Comparison of ENCODE assay signal across 16 cellular contexts in genomic region chr14:71439247-71439646, GRCh38.
DNase-seq lines count a peak whose midpoint lies in the region; ATAC-seq and TF ChIP-seq lines count a peak whose summit lies in the region.
"Had no signal": no experiment of that assay in that cellular context is flagged by ENCODE, and none has a peak within 500 bp of the region (broad histone marks: within the 10 kb centered on the region; RNA-seq: fewer than 3 reads in every experiment).

No MANE protein-coding gene starts in this region.

- no peak for DNase-seq in HFFc6
- no peak for DNase-seq in MCF 10A (ENCODE audit: unreplicated experiment)
- no peak for DNase-seq in thoracic aorta (ENCODE audit: low spot score)
- DNase-seq in naive thymus-derived CD4-positive, alpha-beta T cell, result no peak
- no peak for DNase-seq in activated effector memory CD4-positive, alpha-beta T cell treated with Interleukin-2 at 50 U/mL for 16 hours
- DNase-seq in DMS114 treated with DMSO at 0.1 percent for 48 hours (lab: John Stamatoyannopoulos, UW; ENCODE audit: unreplicated experiment), result no peak
- DNase-seq: activated CD8-positive, alpha-beta memory T cell treated with anti-CD3 and anti-CD28 coated beads, Interleukin-2, amount 50 U/mL, for 48 hours; activated naive CD4-positive, alpha-beta T cell; NCI-H774; RPMI8226; stimulated activated CD4-positive, alpha-beta T cell treated with anti-CD3 and anti-CD28 coated beads, Interleukin-12 subunit alpha, Interleukin-12 subunit beta, amount 100 ng/mL, for 4 hours; stomach; T-helper 2 cell had no signal

- intact Hi-C loops in MCF 10A (cut with micrococcal nuclease), result no loop called here
- intact Hi-C loops in naive thymus-derived CD4-positive, alpha-beta T cell (cut with micrococcal nuclease), result no loop called here

- no peaks in the 10 kb centered on the region for H3K9me3 Mint-ChIP-seq in HFFc6
- no peaks in the 10 kb centered on the region for H3K9me3 Mint-ChIP-seq in MCF 10A (ENCODE audit: unreplicated experiment)
- H3K9me3 Mint-ChIP-seq in naive thymus-derived CD4-positive, alpha-beta T cell, result peaks cover 0 to 2% (median 0%) of the 10 kb centered on the region in 11 donors

- H3K4me1 ChIP-seq in gastroesophageal sphincter (peaks cover 4 to 40% (median 16%) of the 10 kb centered on the region in 3 donors), thoracic aorta (ENCODE audit: control insufficient read depth in 1 of 2, low read depth in 2 of 2) (peaks cover 27 to 39% of the 10 kb centered on the region in 2 donors)
- H3K4me1 ChIP-seq in naive thymus-derived CD4-positive, alpha-beta T cell (ENCODE audit: control insufficient read depth in 2 of 2, insufficient read depth in 2 of 2, low read length in 2 of 2), result no peaks in the 10 kb centered on the region

- no peak for TF ChIP-seq POLR2A in gastroesophageal sphincter (IDR thresholded peaks at IDR 0.05)

- H3K36me3 Mint-ChIP-seq in HFFc6 (ENCODE audit: low read depth) (peaks cover 13% of the 10 kb centered on the region), MCF 10A (ENCODE audit: insufficient read depth, unreplicated experiment) (no peaks in the 10 kb centered on the region)
- H3K36me3 Mint-ChIP-seq in naive thymus-derived CD4-positive, alpha-beta T cell, result peaks cover 4 to 31% (median 25%) of the 10 kb centered on the region in 5 donors

- BruUV-seq in MCF 10A (replicated peaks; lab: Mats Ljungman, UMichigan), result no TSS peak

- ATAC-seq in gastroesophageal sphincter, result no peak
- no peak for ATAC-seq in thoracic aorta (ENCODE audit: insufficient number of reproducible peaks, low FRiP score, low read depth)
- no peak for ATAC-seq in GM19328 (IDR thresholded peaks at IDR 0.05; ENCODE audit: unreplicated experiment)
- no peak for ATAC-seq in naive thymus-derived CD4-positive, alpha-beta T cell
- ATAC-seq: activated CD4-positive, CD25-positive, alpha-beta regulatory T cell treated with anti-CD3 and anti-CD28 coated beads, Interleukin-2, amount 50 U/mL, for 24 hours had no signal

- H3K4me1 Mint-ChIP-seq in HFFc6 (ENCODE audit: low read depth) (peaks cover 54% of the 10 kb centered on the region), MCF 10A (ENCODE audit: insufficient read depth, unreplicated experiment) (peaks cover 20% of the 10 kb centered on the region)
- H3K4me1 Mint-ChIP-seq in naive thymus-derived CD4-positive, alpha-beta T cell, result peaks cover 0 to 17% (median 7%) of the 10 kb centered on the region in 7 donors

- peak overlapping the region; percentile 81 for H3K27ac Mint-ChIP-seq in HFFc6
- peak overlapping the region; percentile 63 for H3K27ac Mint-ChIP-seq in MCF 10A (ENCODE audit: low read depth, unreplicated experiment)
- H3K27ac Mint-ChIP-seq in naive thymus-derived CD4-positive, alpha-beta T cell, result no peak overlapping the region

- peak overlapping the region; percentile 72 for H3K4me3 Mint-ChIP-seq in HFFc6
- peak overlapping the region; percentile 44 for H3K4me3 Mint-ChIP-seq in MCF 10A (ENCODE audit: unreplicated experiment)
- no peak overlapping the region for H3K4me3 Mint-ChIP-seq in naive thymus-derived CD4-positive, alpha-beta T cell

- H3K9me3 ChIP-seq in gastroesophageal sphincter, result no peaks in the 10 kb centered on the region
- no peaks in the 10 kb centered on the region for H3K9me3 ChIP-seq in thoracic aorta
- no peaks in the 10 kb centered on the region for H3K9me3 ChIP-seq in naive thymus-derived CD4-positive, alpha-beta T cell (ENCODE audit: control insufficient read depth in 2 of 3, low read length in 3 of 3)
- H3K9me3 ChIP-seq: stomach had no signal

- peak overlapping the region; percentile 14 to 53 (median 43) for H3K27ac ChIP-seq in gastroesophageal sphincter
- peak overlapping the region; percentile 48 to 61 for H3K27ac ChIP-seq in thoracic aorta
- H3K27ac ChIP-seq in naive thymus-derived CD4-positive, alpha-beta T cell (ENCODE audit: low read depth, low read length), result no peak overlapping the region

- no peaks in the 10 kb centered on the region for H3K36me3 ChIP-seq in gastroesophageal sphincter
- no peaks in the 10 kb centered on the region for H3K36me3 ChIP-seq in thoracic aorta
- H3K36me3 ChIP-seq in naive thymus-derived CD4-positive, alpha-beta T cell (ENCODE audit: control insufficient read depth in 2 of 3, insufficient read depth in 3 of 3, low read length in 3 of 3), result no peaks in the 10 kb centered on the region
- H3K36me3 ChIP-seq: stomach had no signal

- 14% methylated on average over 1 of the region's 1 CpG for WGBS in gastroesophageal sphincter (ENCODE audit: low coverage in 1 of 2), 2 donors

- POLR2A ChIA-PET in MCF 10A (lab: Yijun Ruan, JAX), result no interaction called here
- POLR2A ChIA-PET in naive thymus-derived CD4-positive, alpha-beta T cell (lab: Charles Lee), result no interaction called here

- H3K27me3 ChIP-seq in gastroesophageal sphincter, result no peaks in the 10 kb centered on the region
- H3K27me3 ChIP-seq in thoracic aorta (replicated peaks; ENCODE audit: insufficient read depth), result no peaks in the 10 kb centered on the region
- no peaks in the 10 kb centered on the region for H3K27me3 ChIP-seq in naive thymus-derived CD4-positive, alpha-beta T cell (ENCODE audit: control insufficient read depth in 2 of 2, insufficient read depth in 2 of 2, low read length in 2 of 2)
- H3K27me3 ChIP-seq: stomach had no signal

- H3K4me3 ChIP-seq in gastroesophageal sphincter, result no peak overlapping the region
- H3K4me3 ChIP-seq in thoracic aorta, result peak overlapping the region; percentile 21
- no peak overlapping the region for H3K4me3 ChIP-seq in naive thymus-derived CD4-positive, alpha-beta T cell (ENCODE audit: low read length)
- H3K4me3 ChIP-seq: stomach had no signal

- no peak for TF ChIP-seq EP300 in gastroesophageal sphincter (IDR thresholded peaks at IDR 0.05)

- CTCF ChIA-PET in MCF 10A (lab: Yijun Ruan, JAX), result interaction anchor here (1.4 kb wide), 1 partner anchor 10 kb away, joined by 3 read pairs; no protein-coding TSS in a partner anchor
- CTCF ChIA-PET in naive thymus-derived CD4-positive, alpha-beta T cell (lab: Charles Lee), result no interaction called here

- H3K27me3 Mint-ChIP-seq in HFFc6 (ENCODE audit: insufficient read depth) (peaks cover 1% of the 10 kb centered on the region; the same call in 1 of the 2 replicates), MCF 10A (ENCODE audit: insufficient read depth, unreplicated experiment) (no peaks in the 10 kb centered on the region)
- no peaks in the 10 kb centered on the region for H3K27me3 Mint-ChIP-seq in naive thymus-derived CD4-positive, alpha-beta T cell

- TF ChIP-seq CTCF in HFFc6 (IDR thresholded peaks at IDR 0.05) (no peak), MCF 10A (IDR thresholded peaks at IDR 0.05; ENCODE audit: unreplicated experiment) (no peak), gastroesophageal sphincter (IDR thresholded peaks at IDR 0.05) (no peak), thoracic aorta (IDR thresholded peaks at IDR 0.05) (no peak)

Comparison
In these comparisons a context has a peak if more than half of its experiments do, and no peak if none do; other contexts are left out.
1. H3K27ac Mint-ChIP-seq: peak in HFFc6 (single experiment) and MCF 10A (single experiment); none in naive thymus-derived CD4-positive, alpha-beta T cell (0 of 9).
2. H3K4me3 Mint-ChIP-seq: peak in HFFc6 (single experiment) and MCF 10A (single experiment); none in naive thymus-derived CD4-positive, alpha-beta T cell (0 of 10).